11 cellular contexts compared by ENCODE assay signal in genomic region chr4:81854406-81854805, GRCh38.
"Had no signal": no experiment of that assay in that cellular context is flagged by ENCODE, and none has a peak within 500 bp of the region (broad histone marks: within the 10 kb centered on the region; RNA-seq: fewer than 3 reads in every experiment).

No MANE protein-coding gene starts in this region.

- H2AFZ ChIP-seq: GM23248, GM23338 had no signal

- H3K9me3 ChIP-seq: HAP-1 had no signal

- H3K4me1 ChIP-seq: HAP-1 had no signal

- FAIRE-seq: H1, H54 had no signal

- H3K36me3 ChIP-seq: HAP-1 had no signal

- H3K4me3 ChIP-seq: GM23248, GM23338, HAP-1 had no signal

- DNase-seq: GM23248, GOT3, H7, H9, HCEC 1CT, HFFc6 had no signal

- H3K27ac ChIP-seq: GM23248 had no signal

- ATAC-seq: GM23338, HCT116 had no signal

- H3K4me2 ChIP-seq: GM23338 had no signal

- H3K9ac ChIP-seq: GM23248 had no signal
